In genomic region chrX:40307871-40308270, GRCh38 we compare ENCODE assay signal across 30 cellular contexts.
"Had no signal": no experiment of that assay in that cellular context is flagged by ENCODE, and none has a peak within 500 bp of the region (broad histone marks: within the 10 kb centered on the region; RNA-seq: fewer than 3 reads in every experiment).

No MANE protein-coding gene starts in this region.

- ATAC-seq: naive thymus-derived CD8-positive, alpha-beta T cell; natural killer cell treated with Interleukin-12 subunit alpha and Interleukin-12 subunit beta and Interleukin-15 and Interleukin-18, amount 100 ng/mL, for 72 hours; pancreas; psoas muscle; right cardiac atrium; right lobe of liver; stimulated activated memory B cell treated with anti-CD40 and anti-IgM and Interleukin-4, amounts not matched to agents 10 μg/mL and 1 μg/mL and 100 μg/mL, for 72 hours; stimulated activated naive CD8-positive, alpha-beta T cell treated with anti-CD3 and anti-CD28 coated beads, Interleukin-15, amount 100 ng/mL, for 72 hours; stimulated activated naive CD8-positive, alpha-beta T cell treated with anti-CD3 and anti-CD28 coated beads, Interleukin-15, Interleukin-2, amounts not matched to agents 100 U/mL and 50 U/mL, for 24 hours; upper lobe of right lung had no signal

- H3K27me3 ChIP-seq: neutrophil, right lobe of liver, suprapubic skin, testis, tibial artery, transverse colon, upper lobe of right lung, uterus had no signal

- H3K4me3 Mint-ChIP-seq: naive thymus-derived CD8-positive, alpha-beta T cell; natural killer cell treated with Interleukin-12 subunit alpha and Interleukin-12 subunit beta and Interleukin-15 and Interleukin-18, amount 100 ng/mL, for 72 hours; nephron progenitor cell; neural crest cell; stimulated activated memory B cell treated with anti-CD40 and anti-IgM and Interleukin-4, amounts not matched to agents 10 μg/mL and 1 μg/mL and 100 μg/mL, for 72 hours; stimulated activated naive CD8-positive, alpha-beta T cell treated with anti-CD3 and anti-CD28 coated beads, Interleukin-15, amount 100 ng/mL, for 72 hours; type B pancreatic cell had no signal

- H3K27ac Mint-ChIP-seq: naive thymus-derived CD8-positive, alpha-beta T cell; natural killer cell treated with Interleukin-12 subunit alpha and Interleukin-12 subunit beta and Interleukin-15 and Interleukin-18, amount 100 ng/mL, for 72 hours; nephron progenitor cell; stimulated activated memory B cell treated with anti-CD40 and anti-IgM and Interleukin-4, amounts not matched to agents 10 μg/mL and 1 μg/mL and 100 μg/mL, for 72 hours; stimulated activated naive CD8-positive, alpha-beta T cell treated with anti-CD3 and anti-CD28 coated beads, Interleukin-15, amount 100 ng/mL, for 72 hours; type B pancreatic cell had no signal

- H3K9me3 Mint-ChIP-seq: natural killer cell treated with Interleukin-12 subunit alpha and Interleukin-12 subunit beta and Interleukin-15 and Interleukin-18, amount 100 ng/mL, for 72 hours; neural crest cell; stimulated activated naive CD8-positive, alpha-beta T cell treated with anti-CD3 and anti-CD28 coated beads, Interleukin-15, amount 100 ng/mL, for 72 hours had no signal

- H3K9me3 ChIP-seq: neutrophil, pancreas, psoas muscle, right lobe of liver, suprapubic skin, testis, transverse colon, upper lobe of right lung, uterus had no signal

- H3K36me3 ChIP-seq: neutrophil, pancreas, right lobe of liver, spleen, suprapubic skin, tibial artery, transverse colon, upper lobe of right lung, uterus had no signal

- H3K27me3 Mint-ChIP-seq: stimulated activated memory B cell treated with anti-CD40 and anti-IgM and Interleukin-4, amounts not matched to agents 10 μg/mL and 1 μg/mL and 100 μg/mL, for 72 hours; stimulated activated naive CD8-positive, alpha-beta T cell treated with anti-CD3 and anti-CD28 coated beads, Interleukin-15, amount 100 ng/mL, for 72 hours; type B pancreatic cell had no signal

- H3K36me3 Mint-ChIP-seq: naive thymus-derived CD8-positive, alpha-beta T cell; natural killer cell treated with Interleukin-12 subunit alpha and Interleukin-12 subunit beta and Interleukin-15 and Interleukin-18, amount 100 ng/mL, for 72 hours; stimulated activated memory B cell treated with anti-CD40 and anti-IgM and Interleukin-4, amounts not matched to agents 10 μg/mL and 1 μg/mL and 100 μg/mL, for 72 hours; type B pancreatic cell had no signal

- H3K4me3 ChIP-seq: pancreas, psoas muscle, right lobe of liver, skin epidermis, smooth muscle cell, spleen, suprapubic skin, testis, tibial artery, transverse colon, upper lobe of right lung, uterus had no signal

- H3K27ac ChIP-seq: neutrophil, pancreas, psoas muscle, right lobe of liver, skin epidermis, spleen, suprapubic skin, testis, tibial artery, transverse colon, upper lobe of right lung, uterus had no signal

- DNase-seq: naive thymus-derived CD8-positive, alpha-beta T cell; nephron progenitor cell; nucleus accumbens; pancreas; psoas muscle; right cardiac atrium; right lobe of liver; spleen; stimulated activated CD4-positive, alpha-beta T cell treated with anti-CD3 and anti-CD28 coated beads, Interleukin-12 subunit alpha, Interleukin-12 subunit beta, amount 100 ng/mL, for 4 hours; stimulated activated CD4-positive, alpha-beta T cell treated with anti-CD3 and anti-CD28 coated beads, Interleukin-1b, Interleukin-23, amount 100 ng/mL, for 48 hours; stimulated activated CD4-positive, alpha-beta T cell treated with anti-CD3 and anti-CD28 coated beads, Interleukin-4, amount 100 ng/mL, for 1 hour; stimulated activated CD4-positive, alpha-beta T cell treated with anti-CD3 and anti-CD28 coated beads, Interleukin-4, amount 100 ng/mL, for 4 hours; stimulated activated CD8-positive, alpha-beta memory T cell treated with anti-CD3 and anti-CD28 coated beads, Interleukin-4, amount 100 ng/mL, for 48 hours; stimulated activated naive CD4-positive, alpha-beta T cell; stimulated activated naive CD8-positive, alpha-beta T cell treated with anti-CD3 and anti-CD28 coated beads, Interleukin-15, amount 100 ng/mL, for 72 hours; stimulated activated naive CD8-positive, alpha-beta T cell treated with anti-CD3 and anti-CD28 coated beads, Interleukin-15, Interleukin-2, amounts not matched to agents 100 U/mL and 50 U/mL, for 24 hours; substantia nigra; testis; tibial artery; transverse colon; upper lobe of right lung; uterus had no signal
